Comparison of ENCODE assay signal across 9 cellular contexts in genomic region chr7:36037121-36037662, GRCh38.
DNase-seq lines count a peak whose midpoint lies in the region; ATAC-seq, FAIRE-seq and TF ChIP-seq lines count a peak whose summit lies in the region.
"Had no signal": no experiment of that assay in that cellular context is flagged by ENCODE, and none has a peak within 500 bp of the region (broad histone marks: within the 10 kb centered on the region; RNA-seq: fewer than 3 reads in every experiment).

No MANE protein-coding gene starts in this region.

- intact Hi-C loops in ovary (cut with DNase I), result no loop called here

- H3K9me3 ChIP-seq in mucosa of rectum (ENCODE audit: control insufficient read depth in 2 of 2, low read length in 2 of 2) (no peaks in the 10 kb centered on the region), ovary (no peaks in the 10 kb centered on the region)

- H3K27ac ChIP-seq in mucosa of rectum (ENCODE audit: low read depth in 2 of 2, low read length in 2 of 2), result peak overlapping the region; percentile 35 to 38
- no peak overlapping the region for H3K27ac ChIP-seq in ovary

- ATAC-seq in GM18519 (IDR thresholded peaks at IDR 0.05; ENCODE audit: low FRiP score, unreplicated experiment) (no peak), HG02970 (IDR thresholded peaks at IDR 0.05; ENCODE audit: low FRiP score, unreplicated experiment) (no peak)

- H3K27me3 ChIP-seq in mucosa of rectum (ENCODE audit: control insufficient read depth in 2 of 2, insufficient read depth in 2 of 2, low read length in 2 of 2) (no peaks in the 10 kb centered on the region), ovary (no peaks in the 10 kb centered on the region)

- H3K9ac ChIP-seq in mucosa of rectum (ENCODE audit: low read depth in 1 of 2, low read length in 2 of 2), result peak overlapping the region in 1 of 2 donors; percentile 11

- 38 to 40% (median 40%) methylated on average over 11 of the region's 11 CpGs for WGBS in ovary, 3 donors

- H3K36me3 ChIP-seq in mucosa of rectum (ENCODE audit: control insufficient read depth in 2 of 2, insufficient read depth in 2 of 2, low read length in 2 of 2) (no peaks in the 10 kb centered on the region), ovary (no peaks in the 10 kb centered on the region)

- FAIRE-seq in endometrium (lab: Jason Lieb, UNC), result peak; percentile 82

- H3K4me1 ChIP-seq in mucosa of rectum (ENCODE audit: control insufficient read depth in 2 of 2, insufficient read depth in 2 of 2, low read length in 2 of 2) (peaks cover 3 to 4% of the 10 kb centered on the region in 2 donors), ovary (ENCODE audit: insufficient read depth) (peaks cover 2% of the 10 kb centered on the region)

- no peak for TF ChIP-seq CTCF in ovary (IDR thresholded peaks at IDR 0.05)

- TF ChIP-seq POLR2A in ovary (IDR thresholded peaks at IDR 0.05), result no peak

- peak; percentile 27 for DNase-seq in AG20443 (ENCODE audit: low spot score)
- DNase-seq in NCI-H69 (lab: John Stamatoyannopoulos, UW), result peak; percentile 84
- DNase-seq in ovary, result no peak
- DNase-seq in activated T-cell treated with anti-CD3 and anti-CD28 coated beads, Interleukin-2, amount 50 U/mL, for 1 hour, result no peak
- DNase-seq: activated B cell treated with CpG ODN at 0.5 μM for 24 hours had no signal

- no peak for TF ChIP-seq EP300 in ovary (IDR thresholded peaks at IDR 0.05)

- H3K4me3 ChIP-seq in mucosa of rectum (ENCODE audit: low read length in 2 of 2), result no peak overlapping the region
- no peak overlapping the region for H3K4me3 ChIP-seq in ovary

Comparison
In these comparisons a context has a peak if more than half of its experiments do, and no peak if none do; other contexts are left out.
1. DNase-seq: peak in AG20443 (single experiment) and NCI-H69 (single experiment); none in ovary (0 of 5) and activated T-cell treated with anti-CD3 and anti-CD28 coated beads, Interleukin-2, amount 50 U/mL, for 1 hour (single experiment).
2. H3K27ac ChIP-seq: peak in mucosa of rectum (2 of 2); none in ovary (0 of 2).